In genomic region chr2:210527286-210527685, GRCh38 we compare ENCODE assay signal across 28 cellular contexts. TPM values are rescaled to one million over a fixed set of nuclear protein-coding genes. Genes with fewer than 3 reads are reported as not detected.
A peak's percentile ranks its signal among the peaks of the same experiment; 100 is the strongest.
DNase-seq lines count a peak whose midpoint lies in the region; ATAC-seq and TF ChIP-seq lines count a peak whose summit lies in the region.
"Had no signal": no experiment of that assay in that cellular context is flagged by ENCODE, and none has a peak within 500 bp of the region (broad histone marks: within the 10 kb centered on the region; RNA-seq: fewer than 3 reads in every experiment).

No MANE protein-coding gene starts in this region.

- H3K4me3 ChIP-seq in OCI-LY7 (ENCODE audit: low read depth, low read length, poor library complexity, severe bottlenecking), result no peak overlapping the region
- H3K4me3 ChIP-seq: ascending aorta, BLaER1, cardiac muscle cell, colonic mucosa, gastroesophageal sphincter, Peyer's patch, transverse colon had no signal

- H4K20me1 ChIP-seq in OCI-LY7 (ENCODE audit: insufficient read depth, low read length), result no peaks in the 10 kb centered on the region
- H4K20me1 ChIP-seq: BLaER1 had no signal

- no peak overlapping the region for H2AFZ ChIP-seq in OCI-LY7 (ENCODE audit: low read length)

- H3K79me2 ChIP-seq in OCI-LY7 (ENCODE audit: insufficient read depth, low read depth, low read length), result no peaks in the 10 kb centered on the region

- H3K36me3 ChIP-seq in OCI-LY7 (ENCODE audit: insufficient read depth, low read length), result no peaks in the 10 kb centered on the region
- H3K36me3 ChIP-seq: ascending aorta, BLaER1, cardiac muscle cell, colonic mucosa, gastroesophageal sphincter, Peyer's patch, transverse colon had no signal

- H3K4me1 ChIP-seq in OCI-LY7 (ENCODE audit: insufficient read depth, low read length, poor library complexity, severe bottlenecking), result no peaks in the 10 kb centered on the region
- H3K4me1 ChIP-seq: ascending aorta, BLaER1, colonic mucosa, gastroesophageal sphincter, Peyer's patch, transverse colon had no signal

- CTCF ChIA-PET in OCI-LY7 (lab: Charles Lee; ENCODE audit: unreplicated experiment), result no interaction called here

- no peak overlapping the region for H3K4me2 ChIP-seq in OCI-LY7 (ENCODE audit: low read length)
- H3K4me2 ChIP-seq: BLaER1 had no signal

- ATAC-seq in GM19452 (IDR thresholded peaks at IDR 0.05; ENCODE audit: unreplicated experiment) (peak; percentile 87), HG02678 (IDR thresholded peaks at IDR 0.05; ENCODE audit: unreplicated experiment) (peak; percentile 60), HG03354 (IDR thresholded peaks at IDR 0.05; ENCODE audit: poor library complexity, severe bottlenecking, unreplicated experiment) (peak; percentile 89)
- ATAC-seq: activated T-cell treated with anti-CD3 and anti-CD28 coated beads, Interleukin-2, amount 50 U/mL, for 72 hours; gastroesophageal sphincter had no signal

- DNase-seq in germinal center (ENCODE audit: low spot score) (no peak), NCI-H1694 (lab: John Stamatoyannopoulos, UW) (no peak), OCI-LY7 (ENCODE audit: low spot score) (no peak), nucleus accumbens (lab: John Stamatoyannopoulos, UW) (no peak)
- DNase-seq: activated CD4-positive, alpha-beta memory T cell treated with anti-CD3 and anti-CD28 coated beads for 36 hours; activated CD4-positive, alpha-beta T cell treated with anti-CD3 and anti-CD28 coated beads for 1 hour; activated T-cell treated with anti-CD3 and anti-CD28 coated beads, Interleukin-2, amount 50 U/mL, for 72 hours; colonic mucosa; effector CD8-positive, alpha-beta T cell; EL; hypothalamus; Karpas-422; mesenchymal stem cell; NCI-H2081; NCI-H526; nephron progenitor cell; Peyer's patch; SHP77 treated with DMSO at 0.1 percent for 48 hours; stimulated activated CD4-positive, alpha-beta T cell treated with anti-CD3 and anti-CD28 coated beads, Interleukin-15, amount 100 ng/mL, for 24 hours; stimulated activated CD4-positive, alpha-beta T cell treated with anti-CD3 and anti-CD28 coated beads, Interleukin-4, amount 100 ng/mL, for 4 hours; transverse colon had no signal

- no peak for TF ChIP-seq CTCF in OCI-LY7 (conservative IDR thresholded peaks at IDR 0.05; ENCODE audit: low read length)

- H3K9me2 ChIP-seq in OCI-LY7 (ENCODE audit: insufficient read depth, low read length), result no peaks in the 10 kb centered on the region

- no TSS peak for BruUV-seq in OCI-LY7 (replicated peaks; lab: Mats Ljungman, UMichigan)

- H3K27ac ChIP-seq in OCI-LY7 (ENCODE audit: low read depth, low read length, poor library complexity, severe bottlenecking), result no peak overlapping the region
- H3K27ac ChIP-seq: ascending aorta, BLaER1, cardiac muscle cell, colonic mucosa, gastroesophageal sphincter, Peyer's patch, transverse colon had no signal

- POLR2A ChIA-PET in OCI-LY7 (lab: Charles Lee), result no interaction called here

- intact Hi-C loops in OCI-LY7 (cut with micrococcal nuclease; ENCODE audit: unreplicated experiment), result no loop called here

- H3K9me3 ChIP-seq in OCI-LY7 (ENCODE audit: low read length), result no peaks in the 10 kb centered on the region
- H3K9me3 ChIP-seq: ascending aorta, BLaER1, colonic mucosa, gastroesophageal sphincter, Peyer's patch, transverse colon had no signal

RNA-seq across cellular contexts. Expression of gene CPS1, which starts 29.1 kb away (rescaled TPM):
- 0.06 and 1.2 TPM in 2 replicates for total RNA-seq in OCI-LY7 (2014; rRNA removed; shearing (Covaris generic))
- 0.20 and 0.27 TPM in 2 replicates for total RNA-seq in OCI-LY7 (2022)

RNA-seq across cellular contexts. Expression of gene LANCL1, which starts 50.7 kb away (rescaled TPM):
- total RNA-seq in OCI-LY7 (2014; rRNA removed; shearing (Covaris generic)), result 20.4 and 22.5 TPM in 2 replicates
- 55.2 and 67.3 TPM in 2 replicates for total RNA-seq in OCI-LY7 (2022)
